Comparison of ENCODE assay signal across 11 cellular contexts in genomic region chr9:37430841-37431597, GRCh38. TPM values are rescaled to one million over a fixed set of nuclear protein-coding genes. Genes with fewer than 3 reads are reported as not detected.
DNase-seq lines count a peak whose midpoint lies in the region; ATAC-seq and TF ChIP-seq lines count a peak whose summit lies in the region.
"Had no signal": no experiment of that assay in that cellular context is flagged by ENCODE, and none has a peak within 500 bp of the region (broad histone marks: within the 10 kb centered on the region; RNA-seq: fewer than 3 reads in every experiment).

No MANE protein-coding gene starts in this region.

- H3K36me3 ChIP-seq in iPS-20b (ENCODE audit: insufficient read depth, low read depth, low read length): peaks cover 87% of the 10 kb centered on the region
- H3K36me3 ChIP-seq in sigmoid colon: peaks cover 9 to 90% (median 51%) of the 10 kb centered on the region in 4 donors

- H3K9me3 Mint-ChIP-seq in WTC11: no peaks in the 10 kb centered on the region

- POLR2A ChIA-PET in WTC11 (lab: Charles Lee): no interaction called here

- H3K9me3 ChIP-seq in iPS-20b (ENCODE audit: insufficient read depth, low read depth, low read length) (no peaks in the 10 kb centered on the region), sigmoid colon (no peaks in the 10 kb centered on the region)
- H3K9me3 ChIP-seq: vagina had no signal

- H3K27me3 Mint-ChIP-seq in WTC11 (ENCODE audit: low read depth): no peaks in the 10 kb centered on the region

- peak overlapping the region; percentile 91 for H3K27ac Mint-ChIP-seq in WTC11

- H3K4me1 ChIP-seq in iPS-20b (ENCODE audit: insufficient read depth, low read length) (peaks cover 15% of the 10 kb centered on the region; the same call in 1 of the 2 replicates), sigmoid colon (peaks cover 0 to 13% (median 8%) of the 10 kb centered on the region in 4 donors)

- no peak overlapping the region for H3K4me3 Mint-ChIP-seq in WTC11

- H3K27ac ChIP-seq in iPS-20b (ENCODE audit: low read length) (peak overlapping the region; percentile 55), sigmoid colon (no peak overlapping the region)
- H3K27ac ChIP-seq: PC-9, vagina had no signal

- CTCF ChIA-PET in WTC11 (lab: Charles Lee): interaction anchor here (1.3 to 2.0 kb wide), 2 partner anchors 16 to 20 kb away, joined by 7 to 8 read pairs; no protein-coding TSS in a partner anchor

- ATAC-seq in WTC11 (peak; percentile 64), GM19023 (IDR thresholded peaks at IDR 0.05; ENCODE audit: unreplicated experiment) (no peak)

- peak; percentile 24 for DNase-seq in DMS153 (lab: John Stamatoyannopoulos, UW)
- no peak for DNase-seq in DMS153 treated with DMSO at 0.1 percent for 48 hours (lab: John Stamatoyannopoulos, UW; ENCODE audit: unreplicated experiment)
- peak; percentile 30 for DNase-seq in WTC11 (ENCODE audit: low spot score)
- peak; percentile 66 for DNase-seq in sigmoid colon
- no peak for DNase-seq in activated CD4-positive, alpha-beta T cell treated with anti-CD3 and anti-CD28 coated beads for 1 hour
- DNase-seq in activated CD4-positive, CD25-positive, alpha-beta regulatory T cell (lab: John Stamatoyannopoulos, UW): no peak
- DNase-seq: 8988T, PC-9 had no signal

- no peak overlapping the region for H3K4me3 ChIP-seq in iPS-20b (ENCODE audit: low read length)
- H3K4me3 ChIP-seq in sigmoid colon: no peak overlapping the region
- H3K4me3 ChIP-seq: PC-9, vagina had no signal

- TF ChIP-seq POLR2A in sigmoid colon (IDR thresholded peaks at IDR 0.05): no peak

- intact Hi-C loops in sigmoid colon (cut with DNase I): no loop called here

- 55 to 82% methylated on average over 14 of the region's 14 CpGs for WGBS in sigmoid colon, 2 donors

- H3K36me3 Mint-ChIP-seq in WTC11: peaks cover 55% of the 10 kb centered on the region

- H3K9ac ChIP-seq in iPS-20b (ENCODE audit: low read depth, low read length): 0 out of 2 replicates have a peak overlapping the region, but pooled peaks have one; percentile 15

- peaks cover 27% of the 10 kb centered on the region for H3K4me1 Mint-ChIP-seq in WTC11

- H3K27me3 ChIP-seq in iPS-20b (ENCODE audit: insufficient read depth, low read length): no peaks in the 10 kb centered on the region
- no peaks in the 10 kb centered on the region for H3K27me3 ChIP-seq in sigmoid colon
- H3K27me3 ChIP-seq: vagina had no signal

- TF ChIP-seq CTCF in WTC11 (IDR thresholded peaks at IDR 0.05) (no peak), sigmoid colon (IDR thresholded peaks at IDR 0.05) (no peak)

- no peak for TF ChIP-seq EP300 in sigmoid colon (IDR thresholded peaks at IDR 0.05)

TF ChIP-seq in WTC11, 78 proteins besides CTCF, POLR2A, EP300 and RAD21:
- TF ChIP-seq ZNF671 (CRISPR knock-in tag; IDR thresholded peaks at IDR 0.05): no peak
- TF ChIP-seq ZNF317 (CRISPR knock-in tag; IDR thresholded peaks at IDR 0.05; ENCODE audit: borderline replicate concordance, low read depth): no peak
- TF ChIP-seq E2F5 (CRISPR knock-in tag; IDR thresholded peaks at IDR 0.05): no peak
- TF ChIP-seq TCF7 (CRISPR knock-in tag; IDR thresholded peaks at IDR 0.05; ENCODE audit: low read depth): no peak
- TF ChIP-seq FOXK1 (CRISPR knock-in tag; IDR thresholded peaks at IDR 0.05): no peak
- no peak for TF ChIP-seq E2F4 (CRISPR knock-in tag; IDR thresholded peaks at IDR 0.05; ENCODE audit: borderline replicate concordance, low read depth)
- no peak for TF ChIP-seq MXD4 (CRISPR knock-in tag; IDR thresholded peaks at IDR 0.05; ENCODE audit: borderline replicate concordance)
- TF ChIP-seq HMGA2 (CRISPR knock-in tag; IDR thresholded peaks at IDR 0.05): no peak
- TF ChIP-seq NFE2L1 (CRISPR knock-in tag; IDR thresholded peaks at IDR 0.05): no peak
TF ChIP-seq in WTC11: peak in this region for 0.

RNA-seq across cellular contexts. Expression of gene GRHPR, which starts 8.5 kb away (rescaled TPM):
- total RNA-seq in WTC11 (2021) (80.7 to 103 TPM (median 102 TPM) in 3 replicates), sigmoid colon (100 to 1,000 TPM; 127 to 165 (median 157) TPM)
- 10 to 100 TPM; 84.1 to 94.9 (median 88.8) TPM for polyA plus RNA-seq in sigmoid colon

RNA-seq across cellular contexts. Expression of gene ZBTB5, which starts 34.2 kb away (rescaled TPM):
- total RNA-seq in WTC11 (2021): 13.2 to 16.7 TPM (median 13.6 TPM) in 3 replicates
- 10 to 100 TPM in 2 of 4 donors, 1 to 10 TPM in 2; 7.2 to 11.1 (median 10.2) TPM for total RNA-seq in sigmoid colon
- polyA plus RNA-seq in sigmoid colon: 1 to 10 TPM; 3.6 to 7.7 (median 4.4) TPM

RNA-seq across cellular contexts. Expression of gene POLR1E, which starts 54.7 kb away (rescaled TPM):
- total RNA-seq in WTC11 (2021): 31.4 to 39.6 TPM (median 38.8 TPM) in 3 replicates
- 10 to 100 TPM; 17.4 to 33.4 (median 28.1) TPM for total RNA-seq in sigmoid colon
- 10 to 100 TPM in 2 of 3 donors, 1 to 10 TPM in 1; 4.6 to 22.3 (median 16.8) TPM for polyA plus RNA-seq in sigmoid colon

Comparison
In these comparisons a context has a peak if more than half of its experiments do, and no peak if none do; other contexts are left out.
1. DNase-seq: peak in DMS153 (single experiment), WTC11 (single experiment) and sigmoid colon (single experiment); none in DMS153 treated with DMSO at 0.1 percent for 48 hours (single experiment), activated CD4-positive, alpha-beta T cell treated with anti-CD3 and anti-CD28 coated beads for 1 hour (single experiment) and activated CD4-positive, CD25-positive, alpha-beta regulatory T cell (0 of 4).